Comparison of ENCODE assay signal across 13 cellular contexts in genomic region chr22:22256133-22256532, GRCh38. TPM values are rescaled to one million over a fixed set of nuclear protein-coding genes. Genes with fewer than 3 reads are reported as not detected.
"Had no signal": no experiment of that assay in that cellular context is flagged by ENCODE, and none has a peak within 500 bp of the region (broad histone marks: within the 10 kb centered on the region; RNA-seq: fewer than 3 reads in every experiment).

No MANE protein-coding gene starts in this region.

RNA-seq across cellular contexts. Expression of gene VPREB1, which starts 11.5 kb away (rescaled TPM):
- total RNA-seq: subcutaneous adipose tissue, suprapubic skin, temporal lobe, testis, thoracic aorta, thyroid gland, tibial nerve, transverse colon, upper lobe of left lung, upper lobe of right lung, ureter, urinary bladder, vagina had no signal
- polyA plus RNA-seq: urinary bladder had no signal
